25 cellular contexts compared by ENCODE assay signal in the genomic region with DNA sequence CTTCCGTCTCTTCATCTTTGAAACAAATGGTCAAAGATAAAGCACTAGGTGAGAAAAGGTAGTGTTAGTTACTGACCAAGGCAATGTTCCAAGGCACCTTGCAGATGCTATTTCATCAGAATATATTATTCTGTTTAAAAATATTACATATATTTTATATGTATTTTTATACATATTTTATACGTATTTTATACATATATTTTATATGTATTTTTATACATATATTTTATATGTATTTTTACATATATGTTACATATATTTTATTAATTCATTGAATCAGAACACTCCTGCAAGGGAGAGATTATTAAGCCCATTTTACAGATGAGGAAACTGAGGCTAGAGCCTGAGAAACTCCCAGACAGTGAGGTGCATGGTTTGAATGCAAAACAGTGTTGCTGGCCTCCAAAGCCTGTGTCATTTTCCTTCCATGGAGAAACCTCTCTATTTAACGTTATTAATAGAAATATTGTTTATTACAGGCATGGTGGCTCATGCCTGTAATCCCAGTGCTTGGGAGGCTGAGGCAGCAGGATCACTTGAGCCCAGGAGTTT.
"Had no signal": no experiment of that assay in that cellular context is flagged by ENCODE, and none has a peak within 500 bp of the region (broad histone marks: within the 10 kb centered on the region; RNA-seq: fewer than 3 reads in every experiment).

No MANE protein-coding gene starts in this region.

- ATAC-seq: activated CD8-positive, alpha-beta memory T cell treated with anti-CD3 and anti-CD28 coated beads, Interleukin-2, amount 10 ng/mL, durations not matched to agents 7 days and 5 days; activated naive CD4-positive, alpha-beta T cell treated with anti-CD3 and anti-CD28 coated beads, Interleukin-2, amount 50 U/mL, for 72 hours; activated naive CD8-positive, alpha-beta T cell treated with anti-CD3 and anti-CD28 coated beads, Interleukin-2, amount 50 U/mL, for 24 hours; body of pancreas; PC-3 had no signal

- H3K27me3 ChIP-seq: ascending aorta, body of pancreas had no signal

- FAIRE-seq: bronchial epithelial cell had no signal

- H3K4me3 ChIP-seq: ascending aorta, body of pancreas had no signal

- H3K9me3 ChIP-seq: ascending aorta, body of pancreas had no signal

- H3K27ac ChIP-seq: ascending aorta, body of pancreas had no signal

- H3K36me3 ChIP-seq: ascending aorta had no signal

- H3K4me3 Mint-ChIP-seq: activated B cell treated with CpG ODN at 0.5 μM for 24 hours; activated CD4-positive, alpha-beta T cell treated with anti-CD3 and anti-CD28 coated beads, Interleukin-2, amount 10 ng/mL, durations not matched to agents 24 days and 14 days; activated CD8-positive, alpha-beta memory T cell treated with anti-CD3 and anti-CD28 coated beads, Interleukin-2, amount 10 ng/mL, durations not matched to agents 7 days and 5 days; activated naive CD8-positive, alpha-beta T cell treated with anti-CD3 and anti-CD28 coated beads, Interleukin-2, amount 50 U/mL, for 24 hours; activated T-cell treated with anti-CD3 and anti-CD28 coated beads, Interleukin-2, amount 50 U/mL, for 24 hours; activated T-helper 1 cell treated with anti-CD3 and anti-CD28 coated beads, Interleukin-12 subunit alpha, Interleukin-12 subunit beta, Interleukin-2, Interleukin-4 antibody, amounts not matched to agents 30 ng/mL and 10 ng/mL and 1 ng/mL, durations not matched to agents 14 hours and 24 hours and 36 hours; T-helper 1 cell treated with Interleukin-12 subunit alpha and Interleukin-12 subunit beta and Interleukin-4 antibody, amounts not matched to agents 30 μg/mL and 1 μg/mL, for 36 hours had no signal

- DNase-seq: activated B cell treated with CpG ODN at 0.5 μM for 24 hours; activated CD4-positive, alpha-beta T cell treated with anti-CD3 and anti-CD28 coated beads for 1 hour; activated CD4-positive, alpha-beta T cell treated with anti-CD3 and anti-CD28 coated beads, Interleukin-2, amount 10 ng/mL, durations not matched to agents 24 days and 14 days; activated CD4-positive, alpha-beta T cell treated with anti-CD3 and anti-CD28 coated beads, Interleukin-2, amount 50 U/mL, for 48 hours; activated CD8-positive, alpha-beta memory T cell treated with anti-CD3 and anti-CD28 coated beads, Interleukin-2, amount 10 ng/mL, durations not matched to agents 7 days and 5 days; activated naive CD4-positive, alpha-beta T cell treated with Interleukin-2 at 50 U/mL for 16 hours; activated naive CD8-positive, alpha-beta T cell treated with anti-CD3 and anti-CD28 coated beads, Interleukin-2, amount 50 U/mL, for 24 hours; activated T-cell treated with anti-CD3 and anti-CD28 coated beads, Interleukin-2, amount 50 U/mL, for 24 hours; amniotic stem cell; body of pancreas; central memory CD4-positive, alpha-beta T cell; Karpas-422; MM.1S; NCI-H1105; NCI-H1436; NCI-H187; NCI-H2081; NCI-H510A treated with DMSO at 0.1 percent for 48 hours; PC-3; SHP77 treated with DMSO at 0.1 percent for 48 hours had no signal

- H3K4me1 Mint-ChIP-seq: activated B cell treated with CpG ODN at 0.5 μM for 24 hours; activated CD4-positive, alpha-beta T cell treated with anti-CD3 and anti-CD28 coated beads, Interleukin-2, amount 10 ng/mL, durations not matched to agents 24 days and 14 days; activated CD8-positive, alpha-beta memory T cell treated with anti-CD3 and anti-CD28 coated beads, Interleukin-2, amount 10 ng/mL, durations not matched to agents 7 days and 5 days; activated naive CD8-positive, alpha-beta T cell treated with anti-CD3 and anti-CD28 coated beads, Interleukin-2, amount 50 U/mL, for 24 hours had no signal

- H3K4me1 ChIP-seq: ascending aorta, body of pancreas had no signal

- H3K27ac Mint-ChIP-seq: activated B cell treated with CpG ODN at 0.5 μM for 24 hours; activated CD4-positive, alpha-beta T cell treated with anti-CD3 and anti-CD28 coated beads, Interleukin-2, amount 10 ng/mL, durations not matched to agents 24 days and 14 days; activated CD8-positive, alpha-beta memory T cell treated with anti-CD3 and anti-CD28 coated beads, Interleukin-2, amount 10 ng/mL, durations not matched to agents 7 days and 5 days; activated naive CD8-positive, alpha-beta T cell treated with anti-CD3 and anti-CD28 coated beads, Interleukin-2, amount 50 U/mL, for 24 hours; activated T-cell treated with anti-CD3 and anti-CD28 coated beads, Interleukin-2, amount 50 U/mL, for 24 hours; activated T-helper 1 cell treated with anti-CD3 and anti-CD28 coated beads, Interleukin-12 subunit alpha, Interleukin-12 subunit beta, Interleukin-2, Interleukin-4 antibody, amounts not matched to agents 30 ng/mL and 10 ng/mL and 1 ng/mL, durations not matched to agents 14 hours and 24 hours and 36 hours; T-helper 1 cell treated with Interleukin-12 subunit alpha and Interleukin-12 subunit beta and Interleukin-4 antibody, amounts not matched to agents 30 μg/mL and 1 μg/mL, for 36 hours had no signal

- H3K9me3 Mint-ChIP-seq: activated T-helper 1 cell treated with anti-CD3 and anti-CD28 coated beads, Interleukin-12 subunit alpha, Interleukin-12 subunit beta, Interleukin-2, Interleukin-4 antibody, amounts not matched to agents 30 ng/mL and 10 ng/mL and 1 ng/mL, durations not matched to agents 14 hours and 24 hours and 36 hours had no signal

- H3K36me3 Mint-ChIP-seq: activated CD8-positive, alpha-beta memory T cell treated with anti-CD3 and anti-CD28 coated beads, Interleukin-2, amount 10 ng/mL, durations not matched to agents 7 days and 5 days; activated naive CD4-positive, alpha-beta T cell treated with anti-CD3 and anti-CD28 coated beads, Interleukin-2, amount 50 U/mL, for 72 hours had no signal
